In genomic region chr1:22704440-22705067, GRCh38 we compare ENCODE assay signal across 8 cellular contexts. TPM values are rescaled to one million over a fixed set of nuclear protein-coding genes. Genes with fewer than 3 reads are reported as not detected.
DNase-seq lines count a peak whose midpoint lies in the region; ATAC-seq and TF ChIP-seq lines count a peak whose summit lies in the region.

No MANE protein-coding gene starts in this region.

- no peak for TF ChIP-seq EP300 in gastroesophageal sphincter (IDR thresholded peaks at IDR 0.05)

- H3K9me3 ChIP-seq in Loucy (ENCODE audit: insufficient read depth, low read depth, low read length), result no peaks in the 10 kb centered on the region
- no peaks in the 10 kb centered on the region for H3K9me3 ChIP-seq in SJSA1 (replicated peaks)
- H3K9me3 ChIP-seq in gastroesophageal sphincter, result no peaks in the 10 kb centered on the region
- H3K9me3 ChIP-seq in testis, result no peaks in the 10 kb centered on the region

- peak; percentile 87 for ATAC-seq in gastroesophageal sphincter
- peak; percentile 89 for ATAC-seq in omental fat pad (ENCODE audit: low FRiP score)
- ATAC-seq in HG03095 (IDR thresholded peaks at IDR 0.05; ENCODE audit: unreplicated experiment), result no peak

- DNase-seq in GM12865 (ENCODE audit: low read depth) (peak; percentile 86), SJSA1 (ENCODE audit: low read depth in 1 of 2, low spot score in 2 of 2) (peak; percentile 66 to 88), omental fat pad (ENCODE audit: low spot score) (peak; percentile 80), testis (peak; percentile 94)
- DNase-seq in activated effector memory CD4-positive, alpha-beta T cell treated with anti-CD3 and anti-CD28 coated beads, Interleukin-2, amount 50 U/mL, for 16 hours, result peak; percentile 88

- no peak overlapping the region for H3K4me2 ChIP-seq in Loucy (ENCODE audit: low read depth, low read length, poor library complexity, severe bottlenecking)

- no peak overlapping the region for H3K9ac ChIP-seq in Loucy (ENCODE audit: low read depth, low read length, poor library complexity, severe bottlenecking)

- H3K27me3 ChIP-seq in Loucy (ENCODE audit: insufficient read depth, low read length, poor library complexity, severe bottlenecking), result no peaks in the 10 kb centered on the region
- peaks cover 2% of the 10 kb centered on the region; the same call in 1 of the 2 replicates for H3K27me3 ChIP-seq in SJSA1 (replicated peaks)
- H3K27me3 ChIP-seq in gastroesophageal sphincter, result peaks cover 8% of the 10 kb centered on the region
- H3K27me3 ChIP-seq in testis, result no peaks in the 10 kb centered on the region

- H4K20me1 ChIP-seq in Loucy (ENCODE audit: insufficient read depth, low read length, poor library complexity, severe bottlenecking), result no peaks in the 10 kb centered on the region

- no peaks in the 10 kb centered on the region for H3K36me3 ChIP-seq in Loucy (ENCODE audit: insufficient read depth, low read length)
- no peaks in the 10 kb centered on the region for H3K36me3 ChIP-seq in SJSA1
- no peaks in the 10 kb centered on the region for H3K36me3 ChIP-seq in gastroesophageal sphincter
- H3K36me3 ChIP-seq in testis (ENCODE audit: low read depth, missing control alignments), result no peaks in the 10 kb centered on the region

- H3K27ac ChIP-seq in SJSA1, result no peak overlapping the region
- H3K27ac ChIP-seq in gastroesophageal sphincter, result no peak overlapping the region
- H3K27ac ChIP-seq in testis, result no peak overlapping the region

- H3F3A ChIP-seq in Loucy (ENCODE audit: low read depth), result no peaks in the 10 kb centered on the region

- H3K4me1 ChIP-seq in Loucy (ENCODE audit: insufficient read depth, low read length, poor library complexity, severe bottlenecking) (peaks cover 5% of the 10 kb centered on the region), SJSA1 (replicated peaks) (no peaks in the 10 kb centered on the region), gastroesophageal sphincter (peaks cover 0 to under 1% (median 0%) of the 10 kb centered on the region in 3 donors), testis (no peaks in the 10 kb centered on the region)

- no peak overlapping the region for H2AFZ ChIP-seq in Loucy (ENCODE audit: low read length)

- no peaks in the 10 kb centered on the region for H3K79me2 ChIP-seq in Loucy (ENCODE audit: insufficient read depth, low read length)

- no peak overlapping the region for H3K4me3 ChIP-seq in GM12865 (ENCODE audit: low read depth, low read length)
- no peak overlapping the region for H3K4me3 ChIP-seq in Loucy (ENCODE audit: low read length, poor library complexity, severe bottlenecking)
- H3K4me3 ChIP-seq in SJSA1, result no peak overlapping the region
- H3K4me3 ChIP-seq in gastroesophageal sphincter, result no peak overlapping the region
- no peak overlapping the region for H3K4me3 ChIP-seq in testis

- H3K9me2 ChIP-seq in Loucy (replicated peaks; ENCODE audit: low read depth, low read length), result no peaks in the 10 kb centered on the region

- TF ChIP-seq CTCF in GM12865 (IDR thresholded peaks at IDR 0.05; ENCODE audit: insufficient read depth, low read depth, low read length, missing control alignments), result peak; percentile 89
- TF ChIP-seq CTCF in Loucy (conservative IDR thresholded peaks at IDR 0.05; ENCODE audit: low read length), result peak; percentile 83
- peak in 3 of 4 experiments; percentile 90 to 95 (median 92) for TF ChIP-seq CTCF in gastroesophageal sphincter (IDR thresholded peaks at IDR 0.05)
- peak in 2 of 3 donors; percentile 74 to 85 for TF ChIP-seq CTCF in omental fat pad (IDR thresholded peaks at IDR 0.05)
- TF ChIP-seq CTCF in testis (IDR thresholded peaks at IDR 0.05), result peak; percentile 85 to 92 (median 85)

- TF ChIP-seq POLR2A in gastroesophageal sphincter (IDR thresholded peaks at IDR 0.05), result no peak
- TF ChIP-seq POLR2A in testis (IDR thresholded peaks at IDR 0.05), result no peak

- WGBS in gastroesophageal sphincter (ENCODE audit: low coverage in 1 of 2), 2 donors, result 80% methylated on average over 1 of the region's 2 CpGs; no CpG with 5 or more reads in 1 of the 2 donors
- 68 to 79% methylated on average over 2 of the region's 2 CpGs for WGBS in testis, 2 donors

- intact Hi-C loops in testis (cut with DNase I; ENCODE audit: low total_unique reads), result loop anchor here (5.0 kb wide), 1 partner anchor 188 kb away; no protein-coding TSS in a partner anchor

RNA-seq across cellular contexts. Expression of gene EPHB2, which starts 6.1 kb away (rescaled TPM):
- 3.6 and 4.3 TPM in 2 replicates for total RNA-seq in SJSA1 (2014; rRNA removed; shearing (Covaris generic))
- total RNA-seq in gastroesophageal sphincter (1 to 10 TPM; 2.0 to 5.9 (median 2.6) TPM), omental fat pad (1 to 10 TPM; 3.5 to 5.5 (median 4.7) TPM), testis (1 to 10 TPM; 7.7 to 9.4 TPM)
- 8.2 TPM for polyA plus RNA-seq in testis (ENCODE audit: insufficient read depth, low read depth, low replicate concordance)

RNA-seq across cellular contexts. Expression of gene C1QB, which starts 51.5 kb away (rescaled TPM):
- not detected in 2 replicates for total RNA-seq in SJSA1 (2014; rRNA removed; shearing (Covaris generic))
- total RNA-seq in gastroesophageal sphincter (100 to 1,000 TPM in 3 of 4 donors, 10 to 100 TPM in 1; 37.0 to 607 (median 249) TPM), omental fat pad (1,000 to 10,000 TPM in 1 of 4 donors, 100 to 1,000 TPM in 3; 692 to 1,052 (median 953) TPM), testis (10 to 100 TPM; 16.8 to 66.0 TPM)
- 155 TPM for polyA plus RNA-seq in testis (ENCODE audit: insufficient read depth, low read depth, low replicate concordance)

Comparison
In these comparisons a context has a peak if more than half of its experiments do, and no peak if none do; other contexts are left out.
1. RNA of gene C1QB, which starts 51.5 kb away (total RNA-seq): 692 to 1,052 TPM in omental fat pad, 37.0 to 607 TPM in gastroesophageal sphincter and 16.8 to 66.0 TPM in testis; not detected in SJSA1; every median in the first group is over 10 times any median in the second.
2. Peak in every context shown above with its lines, with median percentiles within 50 percentile points of each other: DNase-seq and CTCF ChIP-seq.